Comparison of ENCODE assay signal across 8 cellular contexts in the genomic region with DNA sequence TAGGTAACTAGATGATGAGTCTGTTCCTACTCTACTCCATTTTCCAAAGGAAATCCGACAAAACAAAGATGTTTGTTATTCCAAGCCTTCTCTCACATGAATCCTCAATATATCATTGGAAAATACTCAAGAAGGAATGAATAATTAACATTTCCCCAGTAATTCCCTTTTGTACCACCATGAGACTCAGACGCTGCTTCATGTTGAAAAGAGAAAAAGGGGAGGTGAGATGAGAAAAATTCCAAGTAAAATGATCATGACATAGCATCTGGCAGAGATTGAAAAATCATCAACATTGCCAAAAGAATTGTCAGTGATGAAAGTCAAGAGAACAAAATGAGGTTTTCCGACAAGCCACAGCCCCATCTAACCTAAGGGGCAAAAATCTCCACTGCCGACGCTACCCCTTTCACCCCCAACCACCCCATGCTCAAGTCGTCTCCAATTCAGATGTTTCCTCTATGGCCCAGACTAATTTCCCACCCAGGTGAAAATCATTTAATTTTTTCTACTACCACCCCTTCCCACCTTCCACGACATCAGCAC. TPM values are rescaled to one million over a fixed set of nuclear protein-coding genes. Genes with fewer than 3 reads are reported as not detected.
DNase-seq lines count a peak whose midpoint lies in the region; ATAC-seq, FAIRE-seq and TF ChIP-seq lines count a peak whose summit lies in the region.

No MANE protein-coding gene starts in this region.

- H3K36me3 Mint-ChIP-seq in endodermal cell (ENCODE audit: low read depth): peaks cover 3% of the 10 kb centered on the region
- H3K36me3 Mint-ChIP-seq in nephron (ENCODE audit: low read depth): peaks cover 4% of the 10 kb centered on the region

- H3K4me3 ChIP-seq in endodermal cell (ENCODE audit: low read length): peak overlapping the region; percentile 96

- H3K4me1 ChIP-seq in endodermal cell (ENCODE audit: control insufficient read depth, insufficient read depth, low read length): no peaks in the 10 kb centered on the region

- no peak for FAIRE-seq in urothelium cell line (lab: Jason Lieb, UNC)

- H3K27ac ChIP-seq in endodermal cell (ENCODE audit: low read depth, low read length): peak overlapping the region; percentile 85

- 0 to 1% methylated on average over 4 to 6 of the region's 7 CpGs for WGBS in endodermal cell (ENCODE audit: insufficient coverage in 1 of 2, insufficient read length in 1 of 2), 2 experiments

- no peaks in the 10 kb centered on the region for H3K36me3 ChIP-seq in endodermal cell (ENCODE audit: control insufficient read depth, insufficient read depth, low read length)

- no peaks in the 10 kb centered on the region for H3K27me3 Mint-ChIP-seq in endodermal cell (ENCODE audit: insufficient read depth)
- H3K27me3 Mint-ChIP-seq in nephron (ENCODE audit: low read depth): no peaks in the 10 kb centered on the region

- H3K9me3 Mint-ChIP-seq in endodermal cell: no peaks in the 10 kb centered on the region
- H3K9me3 Mint-ChIP-seq in nephron: no peaks in the 10 kb centered on the region

- no peaks in the 10 kb centered on the region for H3K27me3 ChIP-seq in endodermal cell (ENCODE audit: control insufficient read depth, insufficient read depth, low read length, poor library complexity, severe bottlenecking)

- H3K9ac ChIP-seq in endodermal cell (ENCODE audit: extremely low read depth, low read length, poor library complexity, severe bottlenecking): peak overlapping the region; percentile 84

- ATAC-seq in GM21528 (IDR thresholded peaks at IDR 0.05; ENCODE audit: low FRiP score, unreplicated experiment): no peak

- H3K27ac Mint-ChIP-seq in endodermal cell (peak overlapping the region; percentile 80), nephron (peak overlapping the region; percentile 95 to 99 (median 99))

- peak; percentile 31 for DNase-seq in NCI-H1105 treated with DMSO at 0.1 percent for 48 hours (lab: John Stamatoyannopoulos, UW)
- DNase-seq in NCI-H1105 (lab: John Stamatoyannopoulos, UW): no peak
- DNase-seq in RKO (ENCODE audit: low spot score): peak; percentile 71
- no peak for DNase-seq in endodermal cell
- no peak for DNase-seq in urothelium cell line (ENCODE audit: low spot score)
- DNase-seq in LoVo (ENCODE audit: low spot score): no peak

- TF ChIP-seq CTCF in endodermal cell (conservative IDR thresholded peaks at IDR 0.05) (peak; percentile 33), nephron (IDR thresholded peaks at IDR 0.05; ENCODE audit: unreplicated experiment in 3 of 3) (peak; percentile 17 to 32 (median 26))

- H3K9me3 ChIP-seq in endodermal cell (ENCODE audit: control insufficient read depth, low read length): no peaks in the 10 kb centered on the region

- H3K4me3 Mint-ChIP-seq in endodermal cell (peak overlapping the region; percentile 94), nephron (peak overlapping the region; percentile 97 to 99 (median 97))

- H3K4me1 Mint-ChIP-seq in endodermal cell (peaks cover 16% of the 10 kb centered on the region), nephron (peaks cover 28% of the 10 kb centered on the region)

RNA-seq across cellular contexts. Expression of a gene that starts 1.3 kb away (rescaled TPM):
- total RNA-seq in endodermal cell: 10 to 100 TPM; 77.9 to 79.5 TPM
- polyA plus RNA-seq in endodermal cell (2013, experiment 1 of 2): 82.2 TPM
- polyA plus RNA-seq in endodermal cell (2013, experiment 2 of 2): 83.5 TPM

RNA-seq across cellular contexts. Expression of a gene that starts 28.1 kb away (rescaled TPM):
- total RNA-seq in endodermal cell: 10 to 100 TPM; 36.4 to 55.3 TPM
- 51.1 TPM for polyA plus RNA-seq in endodermal cell (2013, experiment 1 of 2)
- polyA plus RNA-seq in endodermal cell (2013, experiment 2 of 2): 50.3 TPM

Comparison
In these comparisons a context has a peak if more than half of its experiments do, and no peak if none do; other contexts are left out.
1. DNase-seq: peak in NCI-H1105 treated with DMSO at 0.1 percent for 48 hours (single experiment) and RKO (single experiment); none in NCI-H1105 (single experiment), endodermal cell (single experiment), urothelium cell line (single experiment) and LoVo (single experiment).